Comparison of ENCODE assay signal across 21 cellular contexts in the genomic region with DNA sequence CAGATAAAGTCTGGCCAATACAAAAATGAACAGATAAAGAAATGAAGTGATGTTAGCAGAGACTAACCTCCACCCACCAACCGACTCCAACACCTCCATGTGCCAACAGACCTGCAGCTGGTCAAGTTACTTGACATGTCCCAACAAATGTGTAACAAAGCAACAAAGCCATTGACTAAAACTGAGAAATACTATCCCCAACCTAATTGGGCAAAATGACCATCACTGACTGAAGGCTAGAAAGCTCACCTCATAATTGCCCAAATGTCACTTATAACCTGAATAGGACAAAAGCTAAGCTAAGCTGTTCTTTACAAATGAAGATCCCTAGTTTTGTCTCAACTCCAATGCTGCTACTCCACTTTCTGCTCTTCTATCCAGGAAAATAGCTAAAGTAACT. TPM values are rescaled to one million over a fixed set of nuclear protein-coding genes. Genes with fewer than 3 reads are reported as not detected.
DNase-seq lines count a peak whose midpoint lies in the region; ATAC-seq, FAIRE-seq and TF ChIP-seq lines count a peak whose summit lies in the region.
"Had no signal": no experiment of that assay in that cellular context is flagged by ENCODE, and none has a peak within 500 bp of the region (broad histone marks: within the 10 kb centered on the region; RNA-seq: fewer than 3 reads in every experiment).

No MANE protein-coding gene starts in this region.

- H4K91ac ChIP-seq in H1 (replicated peaks; ENCODE audit: insufficient read length, low read length) = no peak overlapping the region

- H2BK15ac ChIP-seq in H1 (ENCODE audit: low read length) = no peak overlapping the region

- no peak overlapping the region for H3K18ac ChIP-seq in H1 (ENCODE audit: extremely low read depth, low read length)

- H3K56ac ChIP-seq in H1 (replicated peaks; ENCODE audit: insufficient read length, low read depth, low read length) = no peak overlapping the region

- H2BK12ac ChIP-seq in H1 (ENCODE audit: low read depth, low read length) = no peak overlapping the region

- POLR2A ChIA-PET in H1 (lab: Charles Lee; ENCODE audit: partially characterized antibody) = interaction anchor here (0.8 to 2.0 kb wide), 7 partner anchors 9 to 72 kb away, joined by 3 to 8 read pairs (median 4); a partner anchor contains a TSS

- TF ChIP-seq CTCF in H1 (IDR thresholded peaks at IDR 0.05; ENCODE audit: control extremely low read depth in 1 of 3, insufficient read depth in 1 of 3, low read depth in 1 of 3, low read length in 3 of 3) (no peak), progenitor cell of endocrine pancreas (IDR thresholded peaks at IDR 0.05; ENCODE audit: unreplicated experiment) (no peak)

- no peak for ATAC-seq in activated CD8-positive, alpha-beta memory T cell treated with anti-CD3 and anti-CD28 coated beads, Interleukin-2, amount 10 ng/mL, durations not matched to agents 7 days and 5 days
- no peak for ATAC-seq in HG03045 (IDR thresholded peaks at IDR 0.05; ENCODE audit: unreplicated experiment)
- ATAC-seq: CD8-positive, alpha-beta T cell had no signal

- no peaks in the 10 kb centered on the region for H3K27me3 ChIP-seq in H1 (replicated peaks in 1 of 4; ENCODE audit: control insufficient read depth in 3 of 4, extremely low read depth in 1 of 4, insufficient read depth in 3 of 4, low read length in 3 of 4)
- H3K27me3 ChIP-seq: SJCRH30 had no signal

- peak; percentile 30 for DNase-seq in activated CD8-positive, alpha-beta memory T cell treated with anti-CD3 and anti-CD28 coated beads for 24 hours
- DNase-seq in activated CD8-positive, alpha-beta memory T cell treated with anti-CD3 and anti-CD28 coated beads, Interleukin-2, amount 10 ng/mL, durations not matched to agents 7 days and 5 days = no peak
- no peak for DNase-seq in SK-N-MC (ENCODE audit: low read depth, low spot score)
- no peak for DNase-seq in H1 (ENCODE audit: low read depth in 1 of 2, low spot score in 2 of 2)
- DNase-seq in progenitor cell of endocrine pancreas (ENCODE audit: low spot score, unreplicated experiment) = no peak
- no peak for DNase-seq in globus pallidus (ENCODE audit: low spot score)
- no peak for DNase-seq in iPS-NIHi11 (ENCODE audit: low spot score)
- DNase-seq: Calu3; CD8-positive, alpha-beta T cell; GF-D8; GOT3; KG1; NCI-H1417; NCI-H187; NCI-H226; NCI-H524 treated with DMSO at 0.1 percent for 48 hours; SJCRH30 had no signal

- TF ChIP-seq EP300 in H1 (IDR thresholded peaks at IDR 0.05; ENCODE audit: borderline replicate concordance in 1 of 2, low read depth in 2 of 2, low read length in 2 of 2) = no peak

- 0 out of 2 replicates have a peak, but pooled peaks cover 3% of the 10 kb centered on the region for H3K36me3 ChIP-seq in SK-N-MC (ENCODE audit: insufficient read depth, low read length)
- peaks cover 0 to 2% (median 0%) of the 10 kb centered on the region in 4 experiments; a peak in 2 of 8 replicates for H3K36me3 ChIP-seq in H1 (ENCODE audit: control insufficient read depth in 2 of 4, insufficient read depth in 4 of 4, low read length in 3 of 4)
- H3K36me3 ChIP-seq: SJCRH30 had no signal

- no peak for FAIRE-seq in H1 (lab: Jason Lieb, UNC)
- FAIRE-seq: A204.1, GM18507 had no signal

- H3K27ac ChIP-seq in SK-N-MC = peak overlapping the region; percentile 48; the same call in 1 of the 2 replicates
- no peak overlapping the region for H3K27ac ChIP-seq in H1 (ENCODE audit: low read depth, low read length)
- H3K27ac ChIP-seq: SJCRH30 had no signal

- H3K79me1 ChIP-seq in H1 (ENCODE audit: low read depth, low read length) = peaks cover 13% of the 10 kb centered on the region

- no peak for TF ChIP-seq POLR2A in H1 (IDR thresholded peaks at IDR 0.05; ENCODE audit: control extremely low read depth in 1 of 2, low read depth in 2 of 2, low read length in 2 of 2)

- no peak overlapping the region for H2BK20ac ChIP-seq in H1 (ENCODE audit: low read length)

- no peaks in the 10 kb centered on the region for H3K9me3 Mint-ChIP-seq in activated CD8-positive, alpha-beta memory T cell treated with anti-CD3 and anti-CD28 coated beads, Interleukin-2, amount 10 ng/mL, durations not matched to agents 7 days and 5 days (ENCODE audit: low read depth)
- no peaks in the 10 kb centered on the region for H3K9me3 Mint-ChIP-seq in progenitor cell of endocrine pancreas (ENCODE audit: low read depth)
- H3K9me3 Mint-ChIP-seq: CD8-positive, alpha-beta T cell had no signal

- H4K20me1 ChIP-seq in H1 (replicated peaks in 1 of 2; ENCODE audit: control insufficient read depth in 1 of 2, insufficient read depth in 2 of 2, low read length in 2 of 2) = peaks cover 31 to 50% of the 10 kb centered on the region in 2 experiments

- peaks cover 11% of the 10 kb centered on the region for H3K36me3 Mint-ChIP-seq in activated CD8-positive, alpha-beta memory T cell treated with anti-CD3 and anti-CD28 coated beads, Interleukin-2, amount 10 ng/mL, durations not matched to agents 7 days and 5 days
- H3K36me3 Mint-ChIP-seq in progenitor cell of endocrine pancreas (ENCODE audit: insufficient read depth) = peaks cover 9% of the 10 kb centered on the region
- H3K36me3 Mint-ChIP-seq: CD8-positive, alpha-beta T cell had no signal

- no peak overlapping the region for H3K4me2 ChIP-seq in H1 (ENCODE audit: insufficient read depth in 1 of 2, low read depth in 2 of 2, low read length in 2 of 2)

- TF ChIP-seq RAD21 in H1 (IDR thresholded peaks at IDR 0.05 in 1 of 2, conservative IDR thresholded peaks at IDR 0.05 in 1 of 2; ENCODE audit: low read depth in 2 of 2, low read length in 2 of 2) = no peak

- H4K8ac ChIP-seq in H1 (ENCODE audit: extremely low read depth, insufficient read depth, low read length) = no peak overlapping the region

- H3K4me3 ChIP-seq in SK-N-MC (no peak overlapping the region), H1 (ENCODE audit: extremely low read depth in 1 of 4, insufficient read depth in 2 of 4, low read depth in 3 of 4, low read length in 4 of 4) (no peak overlapping the region)
- H3K4me3 ChIP-seq: SJCRH30 had no signal

- H3K9ac ChIP-seq in SK-N-MC (ENCODE audit: insufficient read length) (no peak overlapping the region), H1 (replicated peaks in 1 of 4; ENCODE audit: extremely low read depth in 1 of 4, low read depth in 3 of 4, low read length in 3 of 4) (no peak overlapping the region)

- H3K23ac ChIP-seq in H1 (ENCODE audit: insufficient read length) = no peak overlapping the region

- H4K5ac ChIP-seq in H1 (ENCODE audit: insufficient read length, low read depth, low read length) = no peak overlapping the region

- CTCF ChIA-PET in activated CD8-positive, alpha-beta memory T cell treated with anti-CD3 and anti-CD28 coated beads, Interleukin-2, amount 10 ng/mL, durations not matched to agents 7 days and 5 days (lab: Charles Lee) = no interaction called here
- CTCF ChIA-PET in H1 (lab: Charles Lee; ENCODE audit: partially characterized antibody) = interaction anchor here (0.5 to 1.5 kb wide), 3 partner anchors 8 to 220 kb away, joined by 3 read pairs; no protein-coding TSS in a partner anchor

- no peak overlapping the region for H3K4ac ChIP-seq in H1 (replicated peaks; ENCODE audit: insufficient read length, low read depth, low read length)

- H2BK120ac ChIP-seq in H1 (replicated peaks; ENCODE audit: low read depth, low read length) = no peak overlapping the region

- no peaks in the 10 kb centered on the region for H3K27me3 Mint-ChIP-seq in activated CD8-positive, alpha-beta memory T cell treated with anti-CD3 and anti-CD28 coated beads, Interleukin-2, amount 10 ng/mL, durations not matched to agents 7 days and 5 days
- no peaks in the 10 kb centered on the region for H3K27me3 Mint-ChIP-seq in progenitor cell of endocrine pancreas

- no peak overlapping the region for H2BK5ac ChIP-seq in H1 (ENCODE audit: low read depth, low read length)

- no peaks in the 10 kb centered on the region for H3K23me2 ChIP-seq in H1 (ENCODE audit: low read depth, low read length)

- H2AFZ ChIP-seq in H1 (ENCODE audit: low read length) = no peak overlapping the region

- no peaks in the 10 kb centered on the region for H3K9me3 ChIP-seq in SK-N-MC (ENCODE audit: low read depth, low read length)
- no peaks in the 10 kb centered on the region for H3K9me3 ChIP-seq in H1 (ENCODE audit: insufficient read depth in 2 of 2, low read depth in 1 of 2, low read length in 1 of 2)
- H3K9me3 ChIP-seq: SJCRH30 had no signal

- no peak overlapping the region for H3K4me3 Mint-ChIP-seq in activated CD8-positive, alpha-beta memory T cell treated with anti-CD3 and anti-CD28 coated beads, Interleukin-2, amount 10 ng/mL, durations not matched to agents 7 days and 5 days
- H3K4me3 Mint-ChIP-seq in progenitor cell of endocrine pancreas (ENCODE audit: low read depth) = no peak overlapping the region
- H3K4me3 Mint-ChIP-seq: CD8-positive, alpha-beta T cell had no signal

- peaks cover 78 to 100% of the 10 kb centered on the region in 2 experiments for H3K79me2 ChIP-seq in H1 (ENCODE audit: control insufficient read depth in 1 of 2, insufficient read depth in 2 of 2, low read length in 2 of 2)

- H3K4me1 Mint-ChIP-seq in activated CD8-positive, alpha-beta memory T cell treated with anti-CD3 and anti-CD28 coated beads, Interleukin-2, amount 10 ng/mL, durations not matched to agents 7 days and 5 days = peaks cover 45% of the 10 kb centered on the region
- peaks cover 32% of the 10 kb centered on the region for H3K4me1 Mint-ChIP-seq in progenitor cell of endocrine pancreas (ENCODE audit: low read depth)

- WGBS in H1 (ENCODE audit: extremely low coverage in 1 of 2, insufficient coverage in 1 of 2, insufficient read length in 1 of 2, insufficient replicate concordance in 2 of 2, low coverage in 1 of 2, low lambda C conversion rate in 2 of 2, missing lambda C conversion rate in 1 of 2), 2 experiments = 94% methylated on average over 1 of the region's 1 CpG; no CpG with 5 or more reads in 1 of the 2 experiments

- no peak overlapping the region for H3K27ac Mint-ChIP-seq in activated CD8-positive, alpha-beta memory T cell treated with anti-CD3 and anti-CD28 coated beads, Interleukin-2, amount 10 ng/mL, durations not matched to agents 7 days and 5 days
- peak overlapping the region; percentile 75 for H3K27ac Mint-ChIP-seq in progenitor cell of endocrine pancreas

- peaks cover 0 to 14% (median 2%) of the 10 kb centered on the region in 4 experiments; a peak in 6 of 7 replicates for H3K4me1 ChIP-seq in H1 (replicated peaks in 1 of 4; ENCODE audit: control insufficient read depth in 3 of 4, insufficient read depth in 4 of 4, low read length in 3 of 4)
- H3K4me1 ChIP-seq: SJCRH30 had no signal

- no peak overlapping the region for H3K14ac ChIP-seq in H1 (ENCODE audit: insufficient read length)

- H2AK5ac ChIP-seq in H1 (ENCODE audit: low read depth, low read length) = no peak overlapping the region

RNA-seq across cellular contexts. Expression of a gene that starts 7.5 kb away (rescaled TPM):
- 10 to 100 TPM; 31.1 to 69.9 TPM for total RNA-seq in activated CD8-positive, alpha-beta memory T cell treated with anti-CD3 and anti-CD28 coated beads, Interleukin-2, amount 10 ng/mL, durations not matched to agents 7 days and 5 days
- 210 and 221 TPM in 2 replicates for total RNA-seq in H1 (2021; fragmentation: NEBNext Ultra II Directional; extraction: Animal tissue kit (Norgen Biotek cat#: 25700))
- polyA plus RNA-seq in H1 (2011; rRNA removed) = 55.1 and 73.3 TPM in 2 replicates
- polyA plus RNA-seq in H1 (2011; cell fraction: cytosol; rRNA removed) = 83.3 TPM
- polyA plus RNA-seq in H1 (2011; cell fraction: nucleus; rRNA removed) = 112 TPM
- 82.0 to 114 TPM (median 94.0 TPM) in 4 replicates for polyA plus RNA-seq in H1 (2012, experiment 1 of 2)
- polyA plus RNA-seq in H1 (2012, experiment 2 of 2) = 8.3 TPM
- polyA plus RNA-seq in H1 (2013, experiment 1 of 2) = 78.6 TPM
- polyA plus RNA-seq in H1 (2013, experiment 2 of 2) = 70.4 TPM
- polyA minus RNA-seq in H1 (2011; rRNA and poly(A)+ RNA removed) = 315 and 337 TPM in 2 replicates
- polyA minus RNA-seq in H1 (2011; cell fraction: cytosol; rRNA and poly(A)+ RNA removed) = 161 TPM
- 405 TPM for polyA minus RNA-seq in H1 (2011; cell fraction: nucleus; rRNA and poly(A)+ RNA removed)
- total RNA-seq in progenitor cell of endocrine pancreas = 312 and 316 TPM in 2 replicates

RNA-seq across cellular contexts. Expression of a gene that starts 10.0 kb away (rescaled TPM):
- total RNA-seq in activated CD8-positive, alpha-beta memory T cell treated with anti-CD3 and anti-CD28 coated beads, Interleukin-2, amount 10 ng/mL, durations not matched to agents 7 days and 5 days = under 1 TPM; 0.58 to 0.94 TPM
- 4.6 and 6.4 TPM in 2 replicates for total RNA-seq in H1 (2021; fragmentation: NEBNext Ultra II Directional; extraction: Animal tissue kit (Norgen Biotek cat#: 25700))
- polyA plus RNA-seq in H1 (2011; rRNA removed) = 14.7 and 27.5 TPM in 2 replicates
- 10.7 TPM for polyA plus RNA-seq in H1 (2011; cell fraction: cytosol; rRNA removed)
- 25.7 TPM for polyA plus RNA-seq in H1 (2011; cell fraction: nucleus; rRNA removed)
- polyA plus RNA-seq in H1 (2012, experiment 1 of 2) = 12.1 to 14.2 TPM (median 13.3 TPM) in 4 replicates
- polyA plus RNA-seq in H1 (2012, experiment 2 of 2) = 9.0 TPM
- polyA plus RNA-seq in H1 (2013, experiment 1 of 2) = 21.2 TPM
- 19.8 TPM for polyA plus RNA-seq in H1 (2013, experiment 2 of 2)
- 1.5 and 3.3 TPM in 2 replicates for polyA minus RNA-seq in H1 (2011; rRNA and poly(A)+ RNA removed)
- polyA minus RNA-seq in H1 (2011; cell fraction: cytosol; rRNA and poly(A)+ RNA removed) = 8.1 TPM
- 14.6 TPM for polyA minus RNA-seq in H1 (2011; cell fraction: nucleus; rRNA and poly(A)+ RNA removed)
- total RNA-seq in progenitor cell of endocrine pancreas = 5.6 and 5.7 TPM in 2 replicates
- total RNA-seq: HT-29 had no signal
